In the genomic region with DNA sequence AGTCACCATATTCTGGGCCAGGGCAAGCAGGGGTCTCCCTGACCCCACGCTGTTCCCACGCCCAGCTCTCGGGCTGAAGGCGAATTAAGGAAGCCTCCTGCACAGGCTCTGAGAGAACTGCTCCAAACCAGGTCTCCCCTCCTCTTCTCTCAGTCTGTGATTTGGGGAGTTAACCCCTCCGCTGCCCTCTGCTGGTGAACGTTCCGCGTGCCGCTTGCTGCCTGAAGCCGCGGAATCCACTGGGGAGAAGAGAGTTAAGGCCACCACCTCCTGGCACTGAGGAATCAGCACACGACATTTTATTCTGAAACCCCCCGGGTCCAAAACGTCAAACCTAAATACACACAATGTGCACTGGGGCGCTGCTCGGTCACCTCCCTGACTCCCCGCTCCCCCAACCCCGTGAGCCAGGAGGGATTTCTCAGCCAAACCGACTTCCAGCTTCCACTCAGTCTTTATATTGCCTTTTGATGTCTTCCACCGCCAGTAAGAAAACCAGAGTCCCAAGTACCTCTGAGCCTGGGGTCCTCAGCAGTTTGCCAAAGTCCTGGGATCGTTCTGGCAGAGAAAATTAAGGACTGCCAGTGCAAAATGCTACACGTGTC, we compare ENCODE assay signal across 9 cellular contexts. TPM values are rescaled to one million over a fixed set of nuclear protein-coding genes. Genes with fewer than 3 reads are reported as not detected.
DNase-seq lines count a peak whose midpoint lies in the region; ATAC-seq, FAIRE-seq and TF ChIP-seq lines count a peak whose summit lies in the region.
"Had no signal": no experiment of that assay in that cellular context is flagged by ENCODE, and none has a peak within 500 bp of the region (broad histone marks: within the 10 kb centered on the region; RNA-seq: fewer than 3 reads in every experiment).

No MANE protein-coding gene starts in this region.

- TF ChIP-seq CTCF in bronchial epithelial cell (IDR thresholded peaks at IDR 0.05; ENCODE audit: insufficient read depth, low read length, severe bottlenecking) (peak; percentile 54), liver (IDR thresholded peaks at IDR 0.05; ENCODE audit: low read depth, low read length, missing input control) (peak; percentile 26), uterus (IDR thresholded peaks at IDR 0.05) (peak; percentile 21 to 52 (median 44))

- no peak overlapping the region for H3K4me3 ChIP-seq in bronchial epithelial cell (ENCODE audit: low read depth, low read length)
- no peak overlapping the region for H3K4me3 ChIP-seq in liver (ENCODE audit: low read depth in 1 of 3, low read length in 3 of 3)
- peak overlapping the region in 1 of 2 donors; percentile 3 for H3K4me3 ChIP-seq in uterus

- no peak for FAIRE-seq in bronchial epithelial cell (lab: Jason Lieb, UNC)
- FAIRE-seq: G401.6 had no signal

- 14% methylated on average over 22 of the region's 22 CpGs for WGBS in liver

- no peak overlapping the region for H3K27ac ChIP-seq in liver (ENCODE audit: low read depth in 1 of 2, low read length in 2 of 2)
- H3K27ac ChIP-seq in uterus, result no peak overlapping the region

- H3K27me3 ChIP-seq in bronchial epithelial cell (ENCODE audit: control insufficient read depth, insufficient read depth, low read length) (no peaks in the 10 kb centered on the region), liver (ENCODE audit: control insufficient read depth in 4 of 4, insufficient read depth in 4 of 4, low read length in 3 of 4) (no peaks in the 10 kb centered on the region), uterus (no peaks in the 10 kb centered on the region)

- DNase-seq in SIG-M5 treated with dmso at 0.1 percent for 504 hours (lab: John Stamatoyannopoulos, UW; ENCODE audit: unreplicated experiment) (peak; percentile 22), SIG-M5 (lab: John Stamatoyannopoulos, UW) (no peak), NCI-H460 (ENCODE audit: extremely low read depth, low read depth) (peak; percentile 69), bronchial epithelial cell (ENCODE audit: low read depth) (peak; percentile 15), uterus (peak; percentile 54 to 66)

- intact Hi-C loops in uterus (cut with DNase I; ENCODE audit: low total_unique reads), result no loop called here

- no peaks in the 10 kb centered on the region for H3K9me3 ChIP-seq in liver (ENCODE audit: control insufficient read depth in 4 of 4, low read length in 3 of 4)
- H3K9me3 ChIP-seq in uterus, result no peaks in the 10 kb centered on the region

- TF ChIP-seq POLR2A in uterus (IDR thresholded peaks at IDR 0.05), result no peak

- ATAC-seq in HG03108 (IDR thresholded peaks at IDR 0.05; ENCODE audit: unreplicated experiment) (no peak), GM21825 (IDR thresholded peaks at IDR 0.05; ENCODE audit: unreplicated experiment) (no peak)

- H3K36me3 ChIP-seq in bronchial epithelial cell (ENCODE audit: control insufficient read depth, insufficient read depth, low read length), result no peaks in the 10 kb centered on the region
- H3K36me3 ChIP-seq in liver (ENCODE audit: control insufficient read depth in 4 of 4, insufficient read depth in 3 of 4, low read depth in 1 of 4, low read length in 3 of 4), result no peaks in the 10 kb centered on the region
- no peaks in the 10 kb centered on the region for H3K36me3 ChIP-seq in uterus

- no peak overlapping the region for H3K9ac ChIP-seq in liver (ENCODE audit: low read depth in 1 of 2, low read length in 2 of 2)

- peak in 1 of 2 donors; percentile 43 for TF ChIP-seq RAD21 in liver (IDR thresholded peaks at IDR 0.05)

- H3K4me1 ChIP-seq in liver (ENCODE audit: control insufficient read depth in 4 of 4, insufficient read depth in 4 of 4, low read length in 3 of 4) (peaks cover 0 to 2% (median 0%) of the 10 kb centered on the region in 4 donors), uterus (no peaks in the 10 kb centered on the region)

TF ChIP-seq in liver, 16 proteins besides CTCF, POLR2A, EP300 and RAD21:
- TF ChIP-seq EGR1 (IDR thresholded peaks at IDR 0.05; ENCODE audit: low read depth in 2 of 2), result no peak

RNA-seq across cellular contexts. Expression of gene RCVRN, which starts 54.4 kb away (rescaled TPM):
- not detected in 2 replicates for total RNA-seq in NCI-H460 (2014; rRNA removed; shearing (Covaris generic))
- polyA plus RNA-seq in NCI-H460 (2014; cell fraction: nucleus; rRNA removed), result not detected in 2 replicates
- total RNA-seq in bronchial epithelial cell, result not detected in 2 replicates
- total RNA-seq in liver, result not detected
- not detected for polyA plus RNA-seq in liver
- under 1 TPM in 1 of 4 donors, not detected in 3; 0.88 TPM for total RNA-seq in uterus
